23 cellular contexts compared by ENCODE assay signal in the genomic region with DNA sequence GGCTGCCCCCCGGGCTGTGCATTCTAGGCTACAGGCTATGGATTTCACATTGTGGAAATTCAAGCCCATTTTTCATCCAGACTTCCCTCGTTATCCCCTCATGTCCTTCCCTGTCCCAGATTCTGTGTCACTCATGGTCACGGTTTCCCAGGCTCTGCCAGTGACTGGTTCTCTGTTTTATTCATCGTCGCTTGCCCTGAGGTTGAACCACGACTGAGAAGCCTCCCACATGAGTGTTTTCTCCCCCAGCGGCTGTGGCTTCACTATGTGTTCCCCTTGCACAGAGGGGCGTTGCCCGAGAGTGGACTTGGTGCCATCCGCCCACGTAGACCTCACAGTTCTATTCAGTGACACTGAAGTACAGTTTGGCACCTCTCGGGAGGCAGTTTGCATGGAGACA. TPM values are rescaled to one million over a fixed set of nuclear protein-coding genes. Genes with fewer than 3 reads are reported as not detected.
"Had no signal": no experiment of that assay in that cellular context is flagged by ENCODE, and none has a peak within 500 bp of the region (broad histone marks: within the 10 kb centered on the region; RNA-seq: fewer than 3 reads in every experiment).

No MANE protein-coding gene starts in this region.

- H3K4me1 ChIP-seq: SJSA1 had no signal

- ATAC-seq: HepG2 had no signal

- H3K9me3 ChIP-seq: SJSA1 had no signal

- H3K27me3 ChIP-seq: SJSA1 had no signal

- H3K27ac ChIP-seq: SJSA1, SK-N-MC had no signal

- H3K4me3 ChIP-seq: SJSA1, SK-N-MC had no signal

- DNase-seq: IMR-90, Karpas-422, KG1, MM.1S, NCI-H1092 treated with DMSO at 0.1 percent for 48 hours, NCI-H1436, NCI-H187, NCI-H2029, NCI-H2081 treated with DMSO at 0.1 percent for 48 hours, NCI-H2171, NCI-H226, NCI-H446, NCI-H510A, NCI-H524 treated with DMSO at 0.1 percent for 48 hours, NCI-H69, NCI-H774, Right ventricle myocardium superior, RPMI8226, SIG-M5 had no signal

RNA-seq across cellular contexts. Expression of a gene that starts 47.0 kb away (rescaled TPM):
- total RNA-seq: IMR-90, M059J, Right ventricle myocardium superior, SJSA1 had no signal
- polyA plus RNA-seq: IMR-90 had no signal
